ENCODE assay signal across 8 cellular contexts in the genomic region with DNA sequence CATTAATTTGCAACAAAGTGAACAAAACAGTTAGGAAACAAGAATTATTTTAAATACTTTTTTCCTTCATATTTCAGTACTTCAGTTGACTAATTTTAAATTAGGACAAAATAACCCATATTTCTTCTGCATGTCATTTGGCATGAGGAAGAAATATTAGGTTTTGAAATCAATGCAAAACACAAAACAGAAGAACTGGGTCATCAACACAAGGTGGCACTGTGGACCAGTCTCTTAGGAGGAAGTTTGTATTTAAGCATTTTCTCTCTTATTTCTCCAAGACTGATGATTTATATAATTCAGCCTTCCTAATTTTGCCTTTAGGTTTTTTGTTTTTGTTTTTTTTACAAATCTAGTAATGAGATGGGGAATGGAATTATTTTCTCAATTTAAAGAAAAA.
DNase-seq lines count a peak whose midpoint lies in the region; ATAC-seq, FAIRE-seq and TF ChIP-seq lines count a peak whose summit lies in the region.

No MANE protein-coding gene starts in this region.

- no peak overlapping the region for H3K27ac Mint-ChIP-seq in activated naive CD8-positive, alpha-beta T cell treated with anti-CD3 and anti-CD28 coated beads, Interleukin-2, amount 50 U/mL, for 24 hours

- intact Hi-C loops in vagina (cut with DNase I) = no loop called here

- peaks cover 6% of the 10 kb centered on the region for H3K9me3 Mint-ChIP-seq in activated naive CD8-positive, alpha-beta T cell treated with anti-CD3 and anti-CD28 coated beads, Interleukin-2, amount 50 U/mL, for 24 hours

- no peaks in the 10 kb centered on the region for H3K4me1 Mint-ChIP-seq in activated naive CD8-positive, alpha-beta T cell treated with anti-CD3 and anti-CD28 coated beads, Interleukin-2, amount 50 U/mL, for 24 hours

- ATAC-seq in HG02938 (IDR thresholded peaks at IDR 0.05; ENCODE audit: unreplicated experiment) = peak; percentile 58
- no peak for ATAC-seq in activated naive CD8-positive, alpha-beta T cell treated with anti-CD3 and anti-CD28 coated beads, Interleukin-2, amount 50 U/mL, for 24 hours

- peak; percentile 6 for DNase-seq in NCI-H146 (lab: John Stamatoyannopoulos, UW)
- DNase-seq in NCI-H146 treated with DMSO at 0.1 percent for 48 hours (lab: John Stamatoyannopoulos, UW; ENCODE audit: unreplicated experiment) = no peak
- peak; percentile 39 for DNase-seq in RCC 7860 (ENCODE audit: low spot score)
- DNase-seq in fibroblast of peridontal ligament (ENCODE audit: extremely low read depth) = peak; percentile 84
- peak; percentile 14 for DNase-seq in small intestine
- DNase-seq in vagina (ENCODE audit: extremely low spot score in 2 of 2) = no peak
- no peak for DNase-seq in activated naive CD8-positive, alpha-beta T cell treated with anti-CD3 and anti-CD28 coated beads, Interleukin-2, amount 50 U/mL, for 24 hours

- H3K4me3 Mint-ChIP-seq in activated naive CD8-positive, alpha-beta T cell treated with anti-CD3 and anti-CD28 coated beads, Interleukin-2, amount 50 U/mL, for 24 hours = no peak overlapping the region

- H3K27me3 ChIP-seq in small intestine (ENCODE audit: control insufficient read depth in 2 of 2, insufficient read depth in 2 of 2, low read length in 2 of 2) (no peaks in the 10 kb centered on the region), vagina (no peaks in the 10 kb centered on the region)

- TF ChIP-seq POLR2A in vagina (IDR thresholded peaks at IDR 0.05) = no peak

- TF ChIP-seq CTCF in vagina (IDR thresholded peaks at IDR 0.05) = peak in 1 of 3 experiments; percentile 30

- H3K4me3 ChIP-seq in small intestine (ENCODE audit: low read depth in 1 of 2, low read length in 2 of 2) = no peak overlapping the region
- H3K4me3 ChIP-seq in vagina = no peak overlapping the region

- no peaks in the 10 kb centered on the region for H3K27me3 Mint-ChIP-seq in activated naive CD8-positive, alpha-beta T cell treated with anti-CD3 and anti-CD28 coated beads, Interleukin-2, amount 50 U/mL, for 24 hours

- no peaks in the 10 kb centered on the region for H3K36me3 Mint-ChIP-seq in activated naive CD8-positive, alpha-beta T cell treated with anti-CD3 and anti-CD28 coated beads, Interleukin-2, amount 50 U/mL, for 24 hours (ENCODE audit: low read depth)

- FAIRE-seq in RCC 7860 (lab: Jason Lieb, UNC) (peak; percentile 86), small intestine (lab: Jason Lieb, UNC) (no peak)

- H3K4me1 ChIP-seq in small intestine (ENCODE audit: control insufficient read depth in 2 of 2, insufficient read depth in 1 of 2, low read depth in 1 of 2, low read length in 1 of 2) = no peaks in the 10 kb centered on the region
- no peaks in the 10 kb centered on the region for H3K4me1 ChIP-seq in vagina

- H3K27ac ChIP-seq in small intestine (ENCODE audit: low read depth in 1 of 2, low read length in 1 of 2) = no peak overlapping the region
- H3K27ac ChIP-seq in vagina = no peak overlapping the region

- H3K36me3 ChIP-seq in small intestine (ENCODE audit: control insufficient read depth in 2 of 2, insufficient read depth in 2 of 2, low read length in 2 of 2) = no peaks in the 10 kb centered on the region
- H3K36me3 ChIP-seq in vagina = no peaks in the 10 kb centered on the region

- H3K9me3 ChIP-seq in small intestine (ENCODE audit: control insufficient read depth, low read depth) (no peaks in the 10 kb centered on the region), vagina (no peaks in the 10 kb centered on the region)

Comparison
In these comparisons a context has a peak if more than half of its experiments do, and no peak if none do; other contexts are left out.
1. DNase-seq: peak in NCI-H146 (single experiment), RCC 7860 (single experiment), fibroblast of peridontal ligament (single experiment) and small intestine (single experiment); none in NCI-H146 treated with DMSO at 0.1 percent for 48 hours (single experiment), vagina (0 of 2) and activated naive CD8-positive, alpha-beta T cell treated with anti-CD3 and anti-CD28 coated beads, Interleukin-2, amount 50 U/mL, for 24 hours (single experiment).